In the genomic region with DNA sequence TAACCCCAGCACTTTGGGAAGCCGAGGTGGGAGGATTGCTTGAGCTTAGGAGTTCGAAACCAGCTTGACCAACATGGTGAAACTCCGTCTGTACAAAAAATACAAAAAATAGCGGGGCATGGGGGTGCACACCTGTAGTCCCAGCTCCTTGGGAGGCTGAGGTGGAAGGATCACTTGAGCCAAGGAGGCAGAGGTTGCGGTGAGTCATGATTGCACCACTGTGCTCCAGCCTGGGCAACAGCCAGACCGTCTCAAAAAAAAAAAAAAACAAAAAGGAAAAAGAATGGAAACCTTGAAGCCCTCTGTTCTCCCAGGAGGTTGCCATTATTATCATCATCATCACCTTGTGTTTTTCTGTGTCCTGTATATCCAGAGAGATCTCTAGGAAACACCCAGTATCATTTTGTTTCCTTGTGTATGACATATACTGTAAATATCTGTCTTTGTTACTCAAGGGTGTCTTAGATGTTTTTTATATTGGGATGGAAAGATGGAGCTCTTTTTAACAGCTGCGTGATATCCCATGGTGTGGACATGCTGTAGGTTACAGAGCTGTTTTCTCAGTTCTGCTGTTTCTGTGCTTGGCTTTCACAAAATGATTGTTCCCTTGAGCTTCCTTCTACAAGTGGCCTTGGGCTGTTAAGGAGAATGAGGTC, we compare ENCODE assay signal across 1 cellular context.
A peak's percentile ranks its signal among the peaks of the same experiment; 100 is the strongest.
TF ChIP-seq lines count a peak whose summit lies in the region.

No MANE protein-coding gene starts in this region.

TF ChIP-seq in K562, 482 proteins besides CTCF, POLR2A, EP300 and RAD21:
- TF ChIP-seq FOSL1 (tag; conservative IDR thresholded peaks at IDR 0.05) = peak; percentile 81
- TF ChIP-seq RBM17 (IDR thresholded peaks at IDR 0.05; ENCODE audit: borderline replicate concordance, low read depth, low read length) = no peak
- no peak for TF ChIP-seq KLF10 (CRISPR knock-in tag; IDR thresholded peaks at IDR 0.05)
- peak; percentile 50; the same call in 1 of the 2 replicates for TF ChIP-seq CEBPG (CRISPR knock-in tag; IDR thresholded peaks at IDR 0.05)
- TF ChIP-seq CEBPG (tag; conservative IDR thresholded peaks at IDR 0.05 in 1 of 2, IDR thresholded peaks at IDR 0.05 in 1 of 2) = peak in 1 of 2 experiments; percentile 41; a peak in 1 of 4 replicates
- TF ChIP-seq NRF1 (conservative IDR thresholded peaks at IDR 0.05 in 1 of 2, IDR thresholded peaks at IDR 0.05 in 1 of 2) = no peak
- TF ChIP-seq, protein P1, sequence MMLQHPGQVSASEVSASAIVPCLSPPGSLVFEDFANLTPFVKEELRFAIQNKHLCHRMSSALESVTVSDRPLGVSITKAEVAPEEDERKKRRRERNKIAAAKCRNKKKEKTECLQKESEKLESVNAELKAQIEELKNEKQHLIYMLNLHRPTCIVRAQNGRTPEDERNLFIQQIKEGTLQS (IDR thresholded peaks at IDR 0.05) = peak; percentile 74
- TF ChIP-seq, protein P1 (CRISPR knock-in tag; conservative IDR thresholded peaks at IDR 0.05) = no peak
- TF ChIP-seq ZNF384 (IDR thresholded peaks at IDR 0.05; ENCODE audit: low read depth, low read length) = peak; percentile 37; the same call in 1 of the 2 replicates
- TF ChIP-seq JUND (IDR thresholded peaks at IDR 0.05; ENCODE audit: borderline replicate concordance, low read depth, low read length) = peak; percentile 68
- TF ChIP-seq JUND (tag; IDR thresholded peaks at IDR 0.05; ENCODE audit: borderline replicate concordance, low read depth, low read length) = no peak; the same call in 2 of the 3 replicates
- no peak for TF ChIP-seq ZNF830 (CRISPR knock-in tag; IDR thresholded peaks at IDR 0.05)
- no peak for TF ChIP-seq CBX8 (IDR thresholded peaks at IDR 0.05; ENCODE audit: borderline replicate concordance, extremely low read depth, low read depth, low read length, poor library complexity, severe bottlenecking)
- TF ChIP-seq, protein P2, sequence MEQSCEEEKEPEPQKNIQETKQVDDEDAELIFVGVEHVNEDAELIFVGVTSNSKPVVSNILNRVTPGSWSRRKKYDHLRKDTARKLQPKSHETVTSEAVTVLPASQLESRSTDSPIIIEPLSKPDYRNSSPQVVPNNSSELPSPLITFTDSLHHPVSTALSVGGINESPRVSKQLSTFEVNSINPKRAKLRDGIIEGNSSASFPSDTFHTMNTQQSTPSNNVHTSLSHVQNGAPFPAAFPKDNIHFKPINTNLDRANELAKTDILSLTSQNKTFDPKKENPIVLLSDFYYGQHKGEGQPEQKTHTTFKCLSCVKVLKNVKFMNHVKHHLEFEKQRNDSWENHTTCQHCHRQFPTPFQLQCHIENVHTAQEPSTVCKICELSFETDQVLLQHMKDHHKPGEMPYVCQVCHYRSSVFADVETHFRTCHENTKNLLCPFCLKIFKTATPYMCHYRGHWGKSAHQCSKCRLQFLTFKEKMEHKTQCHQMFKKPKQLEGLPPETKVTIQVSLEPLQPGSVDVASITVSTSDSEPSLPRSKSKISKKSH (CRISPR knock-in tag; IDR thresholded peaks at IDR 0.05) = no peak
- no peak for TF ChIP-seq CREBBP (IDR thresholded peaks at IDR 0.05; ENCODE audit: low read depth, low read length)
